ENCODE assay signal across 12 cellular contexts in genomic region chr19:10747271-10747670, GRCh38. TPM values are rescaled to one million over a fixed set of nuclear protein-coding genes. Genes with fewer than 3 reads are reported as not detected.
DNase-seq lines count a peak whose midpoint lies in the region; ATAC-seq and TF ChIP-seq lines count a peak whose summit lies in the region.
"Had no signal": no experiment of that assay in that cellular context is flagged by ENCODE, and none has a peak within 500 bp of the region (broad histone marks: within the 10 kb centered on the region; RNA-seq: fewer than 3 reads in every experiment).

No MANE protein-coding gene starts in this region.

- H3K36me3 ChIP-seq in left ventricle myocardium inferior (no peaks in the 10 kb centered on the region), heart left ventricle (no peaks in the 10 kb centered on the region), breast epithelium (no peaks in the 10 kb centered on the region), mucosa of descending colon (ENCODE audit: low read depth) (no peaks in the 10 kb centered on the region), urinary bladder (ENCODE audit: insufficient read depth) (no peaks in the 10 kb centered on the region)

- no peaks in the 10 kb centered on the region for H3K9me3 Mint-ChIP-seq in mesothelial cell of epicardium

- no peak overlapping the region for H3K4me3 ChIP-seq in left ventricle myocardium inferior
- H3K4me3 ChIP-seq in heart left ventricle, result no peak overlapping the region
- H3K4me3 ChIP-seq in breast epithelium, result no peak overlapping the region
- no peak overlapping the region for H3K4me3 ChIP-seq in mucosa of descending colon
- no peak overlapping the region for H3K4me3 ChIP-seq in urinary bladder (ENCODE audit: low read depth, low read length)

- H3K9me3 ChIP-seq in left ventricle myocardium inferior (replicated peaks), result no peaks in the 10 kb centered on the region
- H3K9me3 ChIP-seq in heart left ventricle, result no peaks in the 10 kb centered on the region
- no peaks in the 10 kb centered on the region for H3K9me3 ChIP-seq in breast epithelium
- H3K9me3 ChIP-seq in mucosa of descending colon, result no peaks in the 10 kb centered on the region

- WGBS in heart left ventricle, 4 donors, result 25 to 34% (median 29%) methylated on average over 6 of the region's 6 CpGs
- 61% methylated on average over 6 of the region's 6 CpGs for WGBS in urinary bladder

- no peaks in the 10 kb centered on the region for H3K27me3 ChIP-seq in left ventricle myocardium inferior (ENCODE audit: low read depth)
- no peaks in the 10 kb centered on the region for H3K27me3 ChIP-seq in heart left ventricle
- no peaks in the 10 kb centered on the region for H3K27me3 ChIP-seq in breast epithelium

- intact Hi-C loops in left ventricle myocardium inferior (cut with micrococcal nuclease), result no loop called here
- intact Hi-C loops in heart left ventricle (cut with DNase I), result loop anchor here in 1 of 10 donors (2.0 kb wide), 1 partner anchor 16 kb away; no protein-coding TSS in a partner anchor
- intact Hi-C loops in breast epithelium (cut with DNase I; ENCODE audit: low total_unique reads), result no loop called here
- intact Hi-C loops in mucosa of descending colon (cut with DNase I, micrococcal nuclease), result no loop called here

- H3K4me1 Mint-ChIP-seq in mesothelial cell of epicardium, result peaks cover 13% of the 10 kb centered on the region

- ATAC-seq in heart left ventricle (no peak), mucosa of descending colon (peak; percentile 48)

- no peak overlapping the region for H3K4me3 Mint-ChIP-seq in mesothelial cell of epicardium

- no peak overlapping the region for H3K27ac Mint-ChIP-seq in mesothelial cell of epicardium

- H3K27ac ChIP-seq in left ventricle myocardium inferior (replicated peaks) (peak overlapping the region; percentile 94), heart left ventricle (peak overlapping the region in 5 of 12 donors; percentile 37 to 94 (median 68)), breast epithelium (peak overlapping the region; percentile 64 to 73), urinary bladder (ENCODE audit: low read depth) (peak overlapping the region; percentile 61)

- TF ChIP-seq CTCF in left ventricle myocardium inferior (IDR thresholded peaks at IDR 0.05; ENCODE audit: borderline replicate concordance) (no peak), heart left ventricle (IDR thresholded peaks at IDR 0.05) (no peak), breast epithelium (IDR thresholded peaks at IDR 0.05) (no peak), mucosa of descending colon (IDR thresholded peaks at IDR 0.05) (no peak), mesothelial cell of epicardium (IDR thresholded peaks at IDR 0.05; ENCODE audit: unreplicated experiment) (no peak)

- DNase-seq in left ventricle myocardium inferior (no peak), heart left ventricle (no peak), breast epithelium (ENCODE audit: low spot score in 2 of 2) (no peak), mucosa of descending colon (peak; percentile 83 to 91 (median 90)), NCI-H1417 (lab: John Stamatoyannopoulos, UW) (no peak), mesothelial cell of epicardium (ENCODE audit: low spot score in 2 of 2, unreplicated experiment in 2 of 2) (no peak), NCI-H1092 (lab: John Stamatoyannopoulos, UW) (no peak)
- DNase-seq: MM.1S; stimulated activated CD4-positive, alpha-beta T cell treated with anti-CD3 and anti-CD28 coated beads, Interleukin-12 subunit alpha, Interleukin-12 subunit beta, amount 100 ng/mL, for 4 hours; stimulated activated naive CD4-positive, alpha-beta T cell treated with Interleukin-2 at 50 U/mL for 16 hours; T-helper 9 cell had no signal

- H3K36me3 Mint-ChIP-seq in mesothelial cell of epicardium, result peaks cover 3% of the 10 kb centered on the region

- H3K27me3 Mint-ChIP-seq in mesothelial cell of epicardium (ENCODE audit: low read depth), result no peaks in the 10 kb centered on the region

- H3K4me1 ChIP-seq in left ventricle myocardium inferior (peaks cover 99% of the 10 kb centered on the region), heart left ventricle (peaks cover 24 to 92% (median 82%) of the 10 kb centered on the region in 12 donors), breast epithelium (peaks cover 10 to 31% of the 10 kb centered on the region in 2 donors), mucosa of descending colon (ENCODE audit: low read depth) (peaks cover 68% of the 10 kb centered on the region), urinary bladder (ENCODE audit: insufficient read depth) (peaks cover 2% of the 10 kb centered on the region)

- TF ChIP-seq POLR2A in heart left ventricle (IDR thresholded peaks at IDR 0.05), result no peak
- TF ChIP-seq POLR2A in breast epithelium (IDR thresholded peaks at IDR 0.05), result no peak

RNA-seq across cellular contexts. Expression of gene DNM2, which starts 29.4 kb away (rescaled TPM):
- total RNA-seq in left ventricle myocardium inferior (156 TPM), heart left ventricle (100 to 1,000 TPM in 8 of 9 donors, 10 to 100 TPM in 1; 98.9 to 204 (median 137) TPM), breast epithelium (10 to 100 TPM; 83.1 to 98.6 (median 84.5) TPM), mucosa of descending colon (100 to 1,000 TPM; 318 to 602 (median 562) TPM), urinary bladder (76.2 TPM), mesothelial cell of epicardium (126 to 128 TPM (median 128 TPM) in 3 replicates)
- polyA plus RNA-seq in heart left ventricle (100 to 1,000 TPM in 1 of 2 donors, 10 to 100 TPM in 1; 98.9 to 118 TPM), urinary bladder (87.0 TPM)

RNA-seq across cellular contexts. Expression of gene QTRT1, which starts 46.0 kb away (rescaled TPM):
- 30.5 TPM for total RNA-seq in left ventricle myocardium inferior
- total RNA-seq in heart left ventricle, result 10 to 100 TPM; 16.6 to 31.8 (median 25.7) TPM
- polyA plus RNA-seq in heart left ventricle, result 10 to 100 TPM; 32.1 to 46.6 TPM
- total RNA-seq in breast epithelium, result 10 to 100 TPM; 29.0 to 47.5 (median 31.2) TPM
- total RNA-seq in mucosa of descending colon, result 100 to 1,000 TPM in 2 of 3 donors, 10 to 100 TPM in 1; 57.8 to 107 (median 101) TPM
- 16.3 TPM for total RNA-seq in urinary bladder
- 55.3 TPM for polyA plus RNA-seq in urinary bladder
- 57.9 to 66.6 TPM (median 62.5 TPM) in 3 replicates for total RNA-seq in mesothelial cell of epicardium

Comparison
In these comparisons a context has a peak if more than half of its experiments do, and no peak if none do; other contexts are left out.
1. DNase-seq: peak in mucosa of descending colon (3 of 3); none in left ventricle myocardium inferior (single experiment), heart left ventricle (0 of 5), breast epithelium (0 of 2), NCI-H1417 (0 of 3), mesothelial cell of epicardium (0 of 2) and NCI-H1092 (single experiment).